25 cellular contexts compared by ENCODE assay signal in genomic region chr1:78854556-78854955, GRCh38.
"Had no signal": no experiment of that assay in that cellular context is flagged by ENCODE, and none has a peak within 500 bp of the region (broad histone marks: within the 10 kb centered on the region; RNA-seq: fewer than 3 reads in every experiment).

No MANE protein-coding gene starts in this region.

- H3K4me1 Mint-ChIP-seq: activated B cell treated with CpG ODN at 0.5 μM for 24 hours; central memory CD8-positive, alpha-beta T cell; endodermal cell; mesothelial cell of epicardium had no signal

- DNase-seq: activated B cell treated with CpG ODN at 0.5 μM for 24 hours; activated CD8-positive, alpha-beta memory T cell treated with anti-CD3 and anti-CD28 coated beads, Interleukin-2, amount 10 ng/mL, durations not matched to agents 7 days and 5 days; activated CD8-positive, alpha-beta T cell treated with anti-CD3 and anti-CD28 coated beads, Interleukin-2, amount 10 ng/mL, durations not matched to agents 7 days and 5 days; activated naive CD4-positive, alpha-beta T cell treated with Interleukin-2 at 50 U/mL for 16 hours; activated T-cell treated with anti-CD3 and anti-CD28 coated beads for 4 hours; activated T-cell treated with anti-CD3 and anti-CD28 coated beads, Interleukin-2, amount 50 U/mL, for 72 hours; anterior cingulate cortex; endodermal cell; foreskin fibroblast; head of caudate nucleus; hippocampal formation; left colon; naive thymus-derived CD4-positive, alpha-beta T cell; pancreas; stimulated activated CD4-positive, alpha-beta T cell treated with anti-CD3 and anti-CD28 coated beads, Interleukin-15, amount 100 ng/mL, for 24 hours; stimulated activated CD4-positive, alpha-beta T cell treated with anti-CD3 and anti-CD28 coated beads, Interleukin-2, amount 100 ng/mL, for 24 hours; stimulated activated naive CD4-positive, alpha-beta T cell; tibial artery had no signal

- H3K9me3 ChIP-seq: pancreas, prostate gland, suprapubic skin, tibial artery had no signal

- H3K4me1 ChIP-seq: pancreas, prostate gland, suprapubic skin, tibial artery had no signal

- H3K27ac Mint-ChIP-seq: activated B cell treated with CpG ODN at 0.5 μM for 24 hours; activated CD8-positive, alpha-beta memory T cell treated with anti-CD3 and anti-CD28 coated beads, Interleukin-2, amount 10 ng/mL, durations not matched to agents 7 days and 5 days; activated CD8-positive, alpha-beta T cell treated with anti-CD3 and anti-CD28 coated beads, Interleukin-2, amount 10 ng/mL, durations not matched to agents 7 days and 5 days; activated naive CD8-positive, alpha-beta T cell; activated T-cell treated with anti-CD3 and anti-CD28 coated beads, Interleukin-2, amount 50 U/mL, for 72 hours; dendritic cell treated with granulocyte-macrophage colony-stimulating factor and Interleukin-4, amounts not matched to agents 40 ng/mL and 50 ng/mL, for 4 days; endodermal cell; mesothelial cell of epicardium; naive thymus-derived CD4-positive, alpha-beta T cell had no signal

- H3K4me3 ChIP-seq: pancreas, prostate gland, suprapubic skin, tibial artery had no signal

- H3K27me3 ChIP-seq: pancreas, suprapubic skin, tibial artery had no signal

- H3K36me3 ChIP-seq: pancreas, prostate gland, suprapubic skin, tibial artery had no signal

- H3K27me3 Mint-ChIP-seq: activated B cell treated with CpG ODN at 0.5 μM for 24 hours; activated CD8-positive, alpha-beta memory T cell treated with anti-CD3 and anti-CD28 coated beads, Interleukin-2, amount 10 ng/mL, durations not matched to agents 7 days and 5 days; central memory CD8-positive, alpha-beta T cell; dendritic cell treated with granulocyte-macrophage colony-stimulating factor and Interleukin-4, amounts not matched to agents 40 ng/mL and 50 ng/mL, for 4 days had no signal

- H3K36me3 Mint-ChIP-seq: activated CD8-positive, alpha-beta memory T cell treated with anti-CD3 and anti-CD28 coated beads, Interleukin-2, amount 10 ng/mL, durations not matched to agents 7 days and 5 days; activated naive CD8-positive, alpha-beta T cell; mesothelial cell of epicardium had no signal

- H3K4me3 Mint-ChIP-seq: activated B cell treated with CpG ODN at 0.5 μM for 24 hours; activated CD8-positive, alpha-beta memory T cell treated with anti-CD3 and anti-CD28 coated beads, Interleukin-2, amount 10 ng/mL, durations not matched to agents 7 days and 5 days; activated CD8-positive, alpha-beta T cell treated with anti-CD3 and anti-CD28 coated beads, Interleukin-2, amount 10 ng/mL, durations not matched to agents 7 days and 5 days; activated naive CD8-positive, alpha-beta T cell; central memory CD8-positive, alpha-beta T cell; dendritic cell treated with granulocyte-macrophage colony-stimulating factor and Interleukin-4, amounts not matched to agents 40 ng/mL and 50 ng/mL, for 4 days; endodermal cell; mesothelial cell of epicardium; naive thymus-derived CD4-positive, alpha-beta T cell had no signal

- H3K27ac ChIP-seq: pancreas, prostate gland, suprapubic skin, tibial artery had no signal

- ATAC-seq: activated CD8-positive, alpha-beta T cell treated with anti-CD3 and anti-CD28 coated beads, Interleukin-2, amount 10 ng/mL, durations not matched to agents 7 days and 5 days; esophagus mucosa; left colon; naive thymus-derived CD4-positive, alpha-beta T cell; pancreas had no signal
